ENCODE assay signal across 13 cellular contexts in the genomic region with DNA sequence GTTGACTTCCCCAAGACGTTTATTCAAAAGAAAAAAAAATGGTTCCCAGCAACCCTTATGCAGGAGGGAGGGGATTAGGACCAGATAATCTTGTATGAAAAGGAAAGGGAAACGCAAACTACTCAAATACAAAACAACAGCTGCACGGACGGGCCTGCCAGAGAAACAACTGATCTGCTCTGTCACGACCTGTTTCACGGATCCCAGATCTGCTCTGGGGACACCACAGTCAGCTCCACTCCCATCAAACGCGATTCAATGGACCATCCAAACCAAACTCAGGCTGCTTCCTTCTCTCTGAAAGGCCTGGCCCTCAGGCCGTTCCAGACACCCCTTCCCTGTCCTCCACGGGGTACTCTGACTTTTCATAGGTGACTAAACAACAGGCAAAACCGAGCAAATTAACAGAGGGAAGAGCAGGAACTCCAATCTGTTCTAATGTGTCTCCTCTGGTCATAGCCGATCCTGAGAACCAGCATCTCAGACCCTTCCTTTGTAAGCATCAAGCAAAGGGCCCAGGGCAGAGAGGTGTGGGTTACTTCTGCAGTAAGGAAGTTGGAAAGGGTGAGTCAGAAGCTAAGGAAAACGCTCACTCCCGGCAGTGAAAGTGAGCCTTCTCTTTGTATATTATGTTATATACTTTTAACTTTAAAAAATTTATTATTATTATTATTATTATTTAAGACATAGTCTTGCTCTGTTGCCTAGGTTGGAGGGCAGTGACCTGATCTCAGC.
A peak's percentile ranks its signal among the peaks of the same experiment; 100 is the strongest.
DNase-seq lines count a peak whose midpoint lies in the region; ATAC-seq, FAIRE-seq and TF ChIP-seq lines count a peak whose summit lies in the region.
"Had no signal": no experiment of that assay in that cellular context is flagged by ENCODE, and none has a peak within 500 bp of the region (broad histone marks: within the 10 kb centered on the region; RNA-seq: fewer than 3 reads in every experiment).

No MANE protein-coding gene starts in this region.

- DNase-seq in EL (peak; percentile 45), bronchial epithelial cell (ENCODE audit: low read depth) (peak; percentile 65), sigmoid colon (peak; percentile 83), GOT3 (lab: John Stamatoyannopoulos, UW) (no peak), occipital lobe (lab: John Stamatoyannopoulos, UW) (no peak), natural killer cell (no peak)
- no peak for DNase-seq in natural killer cell treated with Interleukin-12 subunit alpha and Interleukin-12 subunit beta and Interleukin-15 and Interleukin-18, amount 100 ng/mL, for 72 hours (ENCODE audit: low spot score)
- DNase-seq: activated CD8-positive, alpha-beta memory T cell treated with anti-CD3 and anti-CD28 coated beads, Interleukin-2, amount 10 ng/mL, durations not matched to agents 7 days and 5 days; CD4-positive, CD25-positive, alpha-beta regulatory T cell; left cardiac atrium; NCI-H2171 treated with DMSO at 0.1 percent for 48 hours; SW 1271 had no signal

- intact Hi-C loops in sigmoid colon (cut with DNase I) (no loop called here), natural killer cell (cut with micrococcal nuclease) (no loop called here)

- no peaks in the 10 kb centered on the region for H3K4me1 Mint-ChIP-seq in natural killer cell treated with Interleukin-12 subunit alpha and Interleukin-12 subunit beta and Interleukin-15 and Interleukin-18, amount 100 ng/mL, for 72 hours (ENCODE audit: low read depth in 2 of 2)
- no peaks in the 10 kb centered on the region for H3K4me1 Mint-ChIP-seq in natural killer cell
- H3K4me1 Mint-ChIP-seq: activated CD8-positive, alpha-beta memory T cell treated with anti-CD3 and anti-CD28 coated beads, Interleukin-2, amount 10 ng/mL, durations not matched to agents 7 days and 5 days; CD4-positive, CD25-positive, alpha-beta regulatory T cell had no signal

- H3K9me3 ChIP-seq in iPS-20b (ENCODE audit: insufficient read depth, low read depth, low read length) (no peaks in the 10 kb centered on the region), sigmoid colon (no peaks in the 10 kb centered on the region)

- H3K36me3 ChIP-seq in bronchial epithelial cell (ENCODE audit: control insufficient read depth, insufficient read depth, low read length) (peaks cover 2% of the 10 kb centered on the region), iPS-20b (ENCODE audit: insufficient read depth, low read depth, low read length) (peaks cover 7% of the 10 kb centered on the region), sigmoid colon (peaks cover 0 to 6% (median 0%) of the 10 kb centered on the region in 4 donors)

- 60 to 68% methylated on average over 14 of the region's 14 CpGs for WGBS in sigmoid colon, 2 donors

- no peak overlapping the region for H3K4me3 Mint-ChIP-seq in natural killer cell treated with Interleukin-12 subunit alpha and Interleukin-12 subunit beta and Interleukin-15 and Interleukin-18, amount 100 ng/mL, for 72 hours
- no peak overlapping the region for H3K4me3 Mint-ChIP-seq in natural killer cell
- H3K4me3 Mint-ChIP-seq: activated CD8-positive, alpha-beta memory T cell treated with anti-CD3 and anti-CD28 coated beads, Interleukin-2, amount 10 ng/mL, durations not matched to agents 7 days and 5 days; CD4-positive, CD25-positive, alpha-beta regulatory T cell had no signal

- no peak for ATAC-seq in natural killer cell treated with Interleukin-12 subunit alpha and Interleukin-12 subunit beta and Interleukin-15 and Interleukin-18, amount 100 ng/mL, for 72 hours
- ATAC-seq in natural killer cell, result no peak
- ATAC-seq: activated CD8-positive, alpha-beta memory T cell treated with anti-CD3 and anti-CD28 coated beads, Interleukin-2, amount 10 ng/mL, durations not matched to agents 7 days and 5 days had no signal

- FAIRE-seq in bronchial epithelial cell (lab: Jason Lieb, UNC), result peak; percentile 60

- no peaks in the 10 kb centered on the region for H3K9me3 Mint-ChIP-seq in natural killer cell treated with Interleukin-12 subunit alpha and Interleukin-12 subunit beta and Interleukin-15 and Interleukin-18, amount 100 ng/mL, for 72 hours
- H3K9me3 Mint-ChIP-seq in natural killer cell, result no peaks in the 10 kb centered on the region

- H3K9ac ChIP-seq in iPS-20b (ENCODE audit: low read depth, low read length), result 0 out of 2 replicates have a peak overlapping the region, but pooled peaks have one; percentile 15

- no peak overlapping the region for H3K4me3 ChIP-seq in bronchial epithelial cell (ENCODE audit: low read depth, low read length)
- H3K4me3 ChIP-seq in iPS-20b (ENCODE audit: low read length), result no peak overlapping the region
- H3K4me3 ChIP-seq in sigmoid colon, result no peak overlapping the region

- TF ChIP-seq POLR2A in sigmoid colon (IDR thresholded peaks at IDR 0.05), result no peak

- H3K27ac ChIP-seq in iPS-20b (ENCODE audit: low read length) (no peak overlapping the region), sigmoid colon (peak overlapping the region; percentile 61 to 87 (median 80))

- TF ChIP-seq CTCF in bronchial epithelial cell (IDR thresholded peaks at IDR 0.05; ENCODE audit: insufficient read depth, low read length, severe bottlenecking), result no peak
- no peak for TF ChIP-seq CTCF in sigmoid colon (IDR thresholded peaks at IDR 0.05)
- no peak for TF ChIP-seq CTCF in natural killer cell (IDR thresholded peaks at IDR 0.05)

- H3K27me3 ChIP-seq in bronchial epithelial cell (ENCODE audit: control insufficient read depth, insufficient read depth, low read length), result no peaks in the 10 kb centered on the region
- H3K27me3 ChIP-seq in iPS-20b (ENCODE audit: insufficient read depth, low read length), result no peaks in the 10 kb centered on the region
- no peaks in the 10 kb centered on the region for H3K27me3 ChIP-seq in sigmoid colon

- TF ChIP-seq EP300 in sigmoid colon (IDR thresholded peaks at IDR 0.05), result no peak

- peaks cover 0 to 12% of the 10 kb centered on the region in 2 donors for H3K27me3 Mint-ChIP-seq in natural killer cell treated with Interleukin-12 subunit alpha and Interleukin-12 subunit beta and Interleukin-15 and Interleukin-18, amount 100 ng/mL, for 72 hours
- peaks cover 4 to 9% of the 10 kb centered on the region in 2 donors for H3K27me3 Mint-ChIP-seq in natural killer cell (ENCODE audit: low read depth in 2 of 2)

- no peaks in the 10 kb centered on the region for H3K36me3 Mint-ChIP-seq in natural killer cell treated with Interleukin-12 subunit alpha and Interleukin-12 subunit beta and Interleukin-15 and Interleukin-18, amount 100 ng/mL, for 72 hours
- no peaks in the 10 kb centered on the region for H3K36me3 Mint-ChIP-seq in natural killer cell
- H3K36me3 Mint-ChIP-seq: activated CD8-positive, alpha-beta memory T cell treated with anti-CD3 and anti-CD28 coated beads, Interleukin-2, amount 10 ng/mL, durations not matched to agents 7 days and 5 days; CD4-positive, CD25-positive, alpha-beta regulatory T cell had no signal

- H3K4me1 ChIP-seq in iPS-20b (ENCODE audit: insufficient read depth, low read length) (peaks cover 4% of the 10 kb centered on the region; the same call in 1 of the 2 replicates), sigmoid colon (peaks cover 0 to 79% (median 67%) of the 10 kb centered on the region in 4 donors)

- H3K27ac Mint-ChIP-seq in natural killer cell treated with Interleukin-12 subunit alpha and Interleukin-12 subunit beta and Interleukin-15 and Interleukin-18, amount 100 ng/mL, for 72 hours, result no peak overlapping the region
- no peak overlapping the region for H3K27ac Mint-ChIP-seq in natural killer cell
- H3K27ac Mint-ChIP-seq: activated CD8-positive, alpha-beta memory T cell treated with anti-CD3 and anti-CD28 coated beads, Interleukin-2, amount 10 ng/mL, durations not matched to agents 7 days and 5 days had no signal

Comparison
In these comparisons a context has a peak if more than half of its experiments do, and no peak if none do; other contexts are left out.
1. DNase-seq: peak in EL (single experiment), bronchial epithelial cell (single experiment) and sigmoid colon (single experiment); none in GOT3 (single experiment), occipital lobe (single experiment), natural killer cell treated with Interleukin-12 subunit alpha and Interleukin-12 subunit beta and Interleukin-15 and Interleukin-18, amount 100 ng/mL, for 72 hours (single experiment) and natural killer cell (single experiment).